In genomic region chr18:273525-273924, GRCh38 we compare ENCODE assay signal across 2 cellular contexts.
A peak's percentile ranks its signal among the peaks of the same experiment; 100 is the strongest.
TF ChIP-seq lines count a peak whose summit lies in the region.

No MANE protein-coding gene starts in this region.

TF ChIP-seq in HepG2, 621 proteins besides CTCF, POLR2A, EP300 and RAD21:
- TF ChIP-seq ZNF629 (CRISPR knock-in tag; conservative IDR thresholded peaks at IDR 0.05) (peak; percentile 34; the same call in 1 of the 2 replicates), AHDC1 (CRISPR knock-in tag; IDR thresholded peaks at IDR 0.05; ENCODE audit: borderline replicate concordance) (no peak)

TF ChIP-seq in K562, 482 proteins besides CTCF, POLR2A, EP300 and RAD21:
- TF ChIP-seq ZNF175 (CRISPR knock-in tag; IDR thresholded peaks at IDR 0.05; ENCODE audit: low read depth) (no peak), RBM25 (IDR thresholded peaks at IDR 0.05; ENCODE audit: low read depth, low read length, severe bottlenecking) (peak; percentile 85), ADNP (tag; IDR thresholded peaks at IDR 0.05) (peak; percentile 65; the same call in 1 of the 2 replicates), KDM1A (IDR thresholded peaks at IDR 0.05) (peak; percentile 24 to 37; a peak in 1 of 4 replicates), POU5F1 (IDR thresholded peaks at IDR 0.05; ENCODE audit: borderline replicate concordance, low read depth, low read length, partially characterized antibody) (no peak), ZNF444 (CRISPR knock-in tag; IDR thresholded peaks at IDR 0.05) (no peak), MLX (CRISPR knock-in tag; conservative IDR thresholded peaks at IDR 0.05) (no peak), BCOR (IDR thresholded peaks at IDR 0.05) (peak; percentile 63; the same call in 1 of the 2 replicates)
